17 cellular contexts compared by ENCODE assay signal in genomic region chr9:69527454-69527853, GRCh38.
"Had no signal": no experiment of that assay in that cellular context is flagged by ENCODE, and none has a peak within 500 bp of the region (broad histone marks: within the 10 kb centered on the region; RNA-seq: fewer than 3 reads in every experiment).

No MANE protein-coding gene starts in this region.

- H3K36me3 Mint-ChIP-seq: type B pancreatic cell had no signal

- H3K4me3 ChIP-seq: dorsolateral prefrontal cortex, hepatocyte, mucosa of descending colon, ovary, smooth muscle cell had no signal

- H3K27ac ChIP-seq: dorsolateral prefrontal cortex, hepatocyte, ovary had no signal

- H3K27ac Mint-ChIP-seq: naive thymus-derived CD8-positive, alpha-beta T cell; progenitor cell of endocrine pancreas; type B pancreatic cell had no signal

- H3K4me1 Mint-ChIP-seq: naive thymus-derived CD8-positive, alpha-beta T cell had no signal

- H3K27me3 ChIP-seq: dorsolateral prefrontal cortex, hepatocyte, ovary had no signal

- DNase-seq: cortex of kidney; dorsolateral prefrontal cortex; effector CD8-positive, alpha-beta T cell; foreskin melanocyte; head of caudate nucleus; kidney; left cardiac atrium; mucosa of descending colon; naive thymus-derived CD8-positive, alpha-beta T cell; ovary; right cardiac atrium; stimulated activated CD4-positive, alpha-beta T cell treated with anti-CD3 and anti-CD28 coated beads, Interleukin-2, amount 100 ng/mL, for 48 hours; stimulated activated naive CD4-positive, alpha-beta T cell treated with Interleukin-2 at 50 U/mL for 16 hours had no signal

- H3K4me3 Mint-ChIP-seq: naive thymus-derived CD8-positive, alpha-beta T cell; type B pancreatic cell had no signal

- H3K36me3 ChIP-seq: ovary had no signal

- H3K9me3 ChIP-seq: mucosa of descending colon, ovary had no signal

- ATAC-seq: left cardiac atrium; mucosa of descending colon; naive thymus-derived CD8-positive, alpha-beta T cell; right cardiac atrium had no signal

- H3K27me3 Mint-ChIP-seq: progenitor cell of endocrine pancreas had no signal
